Comparison of ENCODE assay signal across 36 cellular contexts in the genomic region with DNA sequence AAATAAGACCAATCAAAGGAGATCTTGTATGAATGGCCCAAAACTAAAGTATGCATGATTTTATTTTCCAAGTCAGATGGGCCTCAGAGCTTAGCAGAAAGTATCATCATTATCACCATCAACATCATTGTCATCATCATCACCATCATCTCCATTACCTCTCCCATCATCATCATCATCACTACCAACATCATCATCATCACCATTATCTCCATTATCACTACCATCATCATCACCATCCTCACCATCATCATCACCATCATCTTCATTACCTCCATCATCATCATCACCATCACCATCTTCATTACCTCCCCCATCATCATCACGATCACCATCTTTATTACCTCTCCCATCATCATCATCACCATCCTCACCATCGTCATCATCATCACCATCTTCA.
"Had no signal": no experiment of that assay in that cellular context is flagged by ENCODE, and none has a peak within 500 bp of the region (broad histone marks: within the 10 kb centered on the region; RNA-seq: fewer than 3 reads in every experiment).

No MANE protein-coding gene starts in this region.

- DNase-seq: Kasumi-1, MG63, MM.1S, MV-4-11, NCI-H1048, NCI-H1092, NCI-H1092 treated with DMSO at 0.1 percent for 48 hours, NCI-H1105, NCI-H1105 treated with DMSO at 0.1 percent for 48 hours, NCI-H1417, NCI-H1417 treated with DMSO at 0.1 percent for 48 hours, NCI-H1436, NCI-H1436 treated with DMSO at 0.1 percent for 48 hours, NCI-H146, NCI-H1694, NCI-H1694 treated with DMSO at 0.1 percent for 48 hours, NCI-H187, NCI-H187 treated with DMSO at 0.1 percent for 48 hours, NCI-H1930, NCI-H2029, NCI-H2029 treated with DMSO at 0.1 percent for 48 hours, NCI-H2081, NCI-H2081 treated with DMSO at 0.1 percent for 48 hours, NCI-H2107, NCI-H2171, NCI-H2171 treated with DMSO at 0.1 percent for 48 hours, NCI-H2227 treated with DMSO at 0.1 percent for 48 hours, NCI-H226, NCI-H345, NCI-H446, NCI-H446 treated with DMSO at 0.1 percent for 48 hours, NCI-H510A, NCI-H510A treated with DMSO at 0.1 percent for 48 hours, NCI-H524, NCI-H524 treated with DMSO at 0.1 percent for 48 hours, NCI-H526 had no signal

- H3K4me3 ChIP-seq: MG63 had no signal

- H3K36me3 ChIP-seq: MG63 had no signal
